Comparison of ENCODE assay signal across 1 cellular context in genomic region chr10:17758200-17758599, GRCh38.
A peak's percentile ranks its signal among the peaks of the same experiment; 100 is the strongest.
TF ChIP-seq lines count a peak whose summit lies in the region.

No MANE protein-coding gene starts in this region.

TF ChIP-seq in endothelial cell of umbilical vein, 7 proteins besides CTCF, POLR2A, EP300 and RAD21:
- TF ChIP-seq GATA2 (IDR thresholded peaks at IDR 0.05; ENCODE audit: insufficient read depth, insufficient read length, low read depth, low read length), result no peak
- peak; percentile 20 for TF ChIP-seq JUN (IDR thresholded peaks at IDR 0.05; ENCODE audit: borderline replicate concordance, insufficient read depth, insufficient read length, low read depth)
